10 cellular contexts compared by ENCODE assay signal in genomic region chr20:25076731-25077609, GRCh38. TPM values are rescaled to one million over a fixed set of nuclear protein-coding genes. Genes with fewer than 3 reads are reported as not detected.
DNase-seq lines count a peak whose midpoint lies in the region; ATAC-seq and TF ChIP-seq lines count a peak whose summit lies in the region.
"Had no signal": no experiment of that assay in that cellular context is flagged by ENCODE, and none has a peak within 500 bp of the region (broad histone marks: within the 10 kb centered on the region; RNA-seq: fewer than 3 reads in every experiment).

No MANE protein-coding gene starts in this region.

- no peak overlapping the region for H3K4me3 ChIP-seq in WERI-Rb-1 (ENCODE audit: low read depth, low read length)
- no peak overlapping the region for H3K4me3 ChIP-seq in right cardiac atrium (ENCODE audit: low read length)
- H3K4me3 ChIP-seq in subcutaneous abdominal adipose tissue (ENCODE audit: low read depth in 1 of 5, low read length in 5 of 5): peak overlapping the region in 3 of 5 donors; percentile 19 to 35 (median 35)
- H3K4me3 ChIP-seq: BLaER1 had no signal

- H3K36me3 ChIP-seq in WERI-Rb-1 (no peaks in the 10 kb centered on the region), subcutaneous abdominal adipose tissue (ENCODE audit: control insufficient read depth in 5 of 5, insufficient read depth in 5 of 5, low read length in 5 of 5) (no peaks in the 10 kb centered on the region)
- H3K36me3 ChIP-seq: BLaER1 had no signal

- H3K27me3 ChIP-seq in WERI-Rb-1 (ENCODE audit: insufficient read depth, low read depth, severe bottlenecking) (peaks cover 13% of the 10 kb centered on the region), right cardiac atrium (ENCODE audit: control insufficient read depth, insufficient read depth) (no peaks in the 10 kb centered on the region), subcutaneous abdominal adipose tissue (ENCODE audit: control insufficient read depth in 5 of 5, insufficient read depth in 4 of 5, low read length in 5 of 5) (peaks cover 27 to 74% (median 43%) of the 10 kb centered on the region in 5 donors)

- 31% methylated on average over 14 of the region's 14 CpGs for WGBS in right cardiac atrium

- DNase-seq in NOMO-1 treated with DMSO at 0.1 percent for 48 hours (lab: John Stamatoyannopoulos, UW; ENCODE audit: unreplicated experiment): peak; percentile 30
- no peak for DNase-seq in NOMO-1 treated with dmso at 0.1 percent for 144 hours (lab: John Stamatoyannopoulos, UW; ENCODE audit: unreplicated experiment)
- peak; percentile 78 for DNase-seq in NCI-H1105 (lab: John Stamatoyannopoulos, UW)
- DNase-seq in WERI-Rb-1: peak; percentile 39
- no peak for DNase-seq in right cardiac atrium
- no peak for DNase-seq in KBM-7
- no peak for DNase-seq in hepatic stellate cell (ENCODE audit: low spot score)
- DNase-seq: naive thymus-derived CD8-positive, alpha-beta T cell had no signal

- no peak overlapping the region for H3K27ac ChIP-seq in WERI-Rb-1
- H3K27ac ChIP-seq in right cardiac atrium (ENCODE audit: low read length): no peak overlapping the region
- H3K27ac ChIP-seq in subcutaneous abdominal adipose tissue (ENCODE audit: low read depth, low read length): no peak overlapping the region
- H3K27ac ChIP-seq: BLaER1 had no signal

- ATAC-seq in right cardiac atrium: peak; percentile 27 to 42

- H3K9me3 ChIP-seq in WERI-Rb-1 (ENCODE audit: severe bottlenecking) (no peaks in the 10 kb centered on the region), right cardiac atrium (ENCODE audit: control insufficient read depth, low read length) (no peaks in the 10 kb centered on the region), subcutaneous abdominal adipose tissue (ENCODE audit: control insufficient read depth in 5 of 5, low read length in 5 of 5) (no peaks in the 10 kb centered on the region)

- TF ChIP-seq CTCF in WERI-Rb-1 (IDR thresholded peaks at IDR 0.05; ENCODE audit: low read depth, low read length): peak; percentile 61

- H3K4me1 ChIP-seq in right cardiac atrium (ENCODE audit: control insufficient read depth, insufficient read depth, low read length) (no peaks in the 10 kb centered on the region), subcutaneous abdominal adipose tissue (ENCODE audit: control insufficient read depth in 5 of 5, insufficient read depth in 5 of 5, low read length in 5 of 5) (peaks cover 0 to 16% (median 10%) of the 10 kb centered on the region in 5 donors)
- H3K4me1 ChIP-seq: BLaER1 had no signal

- intact Hi-C loops in right cardiac atrium (cut with DNase I): loop anchor here in 2 of 4 donors (5.0 kb wide), 2 partner anchors 100 to 325 kb away; no protein-coding TSS in a partner anchor

- H3K9ac ChIP-seq in subcutaneous abdominal adipose tissue (ENCODE audit: low read length in 5 of 5): no peak overlapping the region
- H3K9ac ChIP-seq: BLaER1 had no signal

- in situ Hi-C loops in KBM-7 (cut with MboI; ENCODE audit: low pct_unique_long_range_greater_than_20kb, low sequenced_read_pairs): no loop called here

RNA-seq across cellular contexts. Expression of gene VSX1, which starts 5.0 kb away (rescaled TPM):
- total RNA-seq in right cardiac atrium: under 1 TPM in 1 of 4 donors, not detected in 3; 0.44 TPM
- polyA plus RNA-seq in right cardiac atrium: 0.27 TPM
- total RNA-seq: naive thymus-derived CD8-positive, alpha-beta T cell had no signal
- polyA plus RNA-seq: naive thymus-derived CD8-positive, alpha-beta T cell had no signal

RNA-seq across cellular contexts. Expression of gene ACSS1, which starts 19.0 kb away (rescaled TPM):
- 10 to 100 TPM; 14.8 to 61.8 (median 40.7) TPM for total RNA-seq in right cardiac atrium
- 29.3 TPM for polyA plus RNA-seq in right cardiac atrium

Comparison
In these comparisons a context has a peak if more than half of its experiments do, and no peak if none do; other contexts are left out.
1. DNase-seq: peak in NOMO-1 treated with DMSO at 0.1 percent for 48 hours (single experiment), NCI-H1105 (single experiment) and WERI-Rb-1 (single experiment); none in NOMO-1 treated with dmso at 0.1 percent for 144 hours (single experiment), right cardiac atrium (0 of 3), KBM-7 (single experiment) and hepatic stellate cell (single experiment).
2. H3K4me3 ChIP-seq: peak in subcutaneous abdominal adipose tissue (3 of 5); none in WERI-Rb-1 (single experiment) and right cardiac atrium (single experiment).